16 cellular contexts compared by ENCODE assay signal in genomic region chr12:116040412-116040811, GRCh38.
"Had no signal": no experiment of that assay in that cellular context is flagged by ENCODE, and none has a peak within 500 bp of the region (broad histone marks: within the 10 kb centered on the region; RNA-seq: fewer than 3 reads in every experiment).

No MANE protein-coding gene starts in this region.

- H3K4me3 Mint-ChIP-seq: activated CD8-positive, alpha-beta memory T cell treated with anti-CD3 and anti-CD28 coated beads, Interleukin-2, amount 10 ng/mL, durations not matched to agents 7 days and 5 days; activated T-cell treated with anti-CD3 and anti-CD28 coated beads, Interleukin-2, amount 50 U/mL, for 4 hours; nephron progenitor cell; type B pancreatic cell had no signal

- ATAC-seq: activated CD8-positive, alpha-beta memory T cell treated with anti-CD3 and anti-CD28 coated beads, Interleukin-2, amount 10 ng/mL, durations not matched to agents 7 days and 5 days; activated naive CD4-positive, alpha-beta T cell treated with anti-CD3 and anti-CD28 coated beads, Interleukin-2, amount 50 U/mL, for 72 hours; activated T-cell treated with anti-CD3 and anti-CD28 coated beads, Interleukin-2, amount 50 U/mL, for 4 hours; gastroesophageal sphincter; left ventricle myocardium superior had no signal

- H3K27me3 ChIP-seq: gastroesophageal sphincter, sigmoid colon had no signal

- H3K4me3 ChIP-seq: gastroesophageal sphincter, sigmoid colon had no signal

- H3K36me3 ChIP-seq: gastroesophageal sphincter, sigmoid colon had no signal

- DNase-seq: activated CD4-positive, alpha-beta T cell treated with anti-CD3 and anti-CD28 coated beads for 1 hour; activated CD4-positive, alpha-beta T cell treated with anti-CD3 and anti-CD28 coated beads, Interleukin-2, amount 50 U/mL, for 48 hours; activated CD8-positive, alpha-beta memory T cell treated with anti-CD3 and anti-CD28 coated beads, Interleukin-2, amount 10 ng/mL, durations not matched to agents 7 days and 5 days; activated effector memory CD4-positive, alpha-beta T cell treated with anti-CD3 and anti-CD28 coated beads, Interleukin-2, amount 50 U/mL, for 16 hours; activated T-cell treated with anti-CD3 and anti-CD28 coated beads, Interleukin-2, amount 50 U/mL, for 4 hours; amniotic stem cell; left ventricle myocardium superior; mesendoderm; nephron progenitor cell; sigmoid colon; stimulated activated CD4-positive, alpha-beta T cell treated with anti-CD3 and anti-CD28 coated beads, Interleukin-12 subunit alpha, Interleukin-12 subunit beta, amount 100 ng/mL, for 4 hours; stimulated activated naive CD4-positive, alpha-beta T cell; T-helper 9 cell had no signal

- H3K4me1 Mint-ChIP-seq: activated CD8-positive, alpha-beta memory T cell treated with anti-CD3 and anti-CD28 coated beads, Interleukin-2, amount 10 ng/mL, durations not matched to agents 7 days and 5 days had no signal

- H3K27me3 Mint-ChIP-seq: activated CD8-positive, alpha-beta memory T cell treated with anti-CD3 and anti-CD28 coated beads, Interleukin-2, amount 10 ng/mL, durations not matched to agents 7 days and 5 days; type B pancreatic cell had no signal

- H3K27ac Mint-ChIP-seq: activated CD8-positive, alpha-beta memory T cell treated with anti-CD3 and anti-CD28 coated beads, Interleukin-2, amount 10 ng/mL, durations not matched to agents 7 days and 5 days; activated naive CD4-positive, alpha-beta T cell treated with anti-CD3 and anti-CD28 coated beads, Interleukin-2, amount 50 U/mL, for 72 hours; nephron progenitor cell; type B pancreatic cell had no signal

- H3K27ac ChIP-seq: gastroesophageal sphincter, sigmoid colon had no signal

- H3K9me3 ChIP-seq: gastroesophageal sphincter, sigmoid colon had no signal

- H3K9me3 Mint-ChIP-seq: activated T-cell treated with anti-CD3 and anti-CD28 coated beads, Interleukin-2, amount 50 U/mL, for 4 hours; nephron progenitor cell had no signal
